10 cellular contexts compared by ENCODE assay signal in the genomic region with DNA sequence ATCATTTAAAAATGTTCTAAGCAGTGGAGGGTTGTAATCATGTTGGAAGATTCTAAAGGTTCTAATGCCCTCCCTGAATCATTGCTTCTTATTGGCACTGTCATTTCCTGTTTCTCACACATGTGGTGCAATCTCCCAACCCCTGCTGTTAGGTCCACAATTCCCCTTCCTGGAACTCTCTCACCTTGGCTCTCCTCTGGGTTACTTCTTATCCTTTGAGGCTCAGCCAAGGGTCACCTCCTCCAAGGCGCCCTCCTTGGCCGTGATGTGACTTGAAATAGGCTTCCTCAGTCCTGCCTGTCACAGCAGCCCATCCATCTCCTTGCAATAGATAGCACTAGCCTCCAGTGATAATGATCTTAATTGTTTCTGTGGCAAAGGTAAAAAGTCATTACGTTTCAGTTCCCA.
A peak's percentile ranks its signal among the peaks of the same experiment; 100 is the strongest.
DNase-seq lines count a peak whose midpoint lies in the region; ATAC-seq and TF ChIP-seq lines count a peak whose summit lies in the region.
"Had no signal": no experiment of that assay in that cellular context is flagged by ENCODE, and none has a peak within 500 bp of the region (broad histone marks: within the 10 kb centered on the region; RNA-seq: fewer than 3 reads in every experiment).

No MANE protein-coding gene starts in this region.

- TF ChIP-seq CTCF in AG09309 (IDR thresholded peaks at IDR 0.05; ENCODE audit: control insufficient read depth, insufficient read depth, low read depth, low read length, missing control alignments) = no peak
- no peak for TF ChIP-seq CTCF in fibroblast of the aortic adventitia (IDR thresholded peaks at IDR 0.05; ENCODE audit: insufficient read depth, low read length)
- TF ChIP-seq CTCF in lower leg skin (IDR thresholded peaks at IDR 0.05) = no peak

- intact Hi-C loops in lower leg skin (cut with DNase I; ENCODE audit: low total_unique reads) = no loop called here

- TF ChIP-seq POLR2A in lower leg skin (IDR thresholded peaks at IDR 0.05) = no peak

- H3K4me3 ChIP-seq in AG09309 (ENCODE audit: control insufficient read depth, low read depth, low read length) (no peak overlapping the region), fibroblast of the aortic adventitia (ENCODE audit: low read depth, low read length) (no peak overlapping the region), lower leg skin (ENCODE audit: low read depth, poor library complexity, severe bottlenecking) (no peak overlapping the region)
- H3K4me3 ChIP-seq: body of pancreas, lower lobe of right lung had no signal

- WGBS in lower leg skin, 2 donors = 27% methylated on average over 3 of the region's 3 CpGs

- no peak for ATAC-seq in GM21515 (IDR thresholded peaks at IDR 0.05; ENCODE audit: unreplicated experiment)
- ATAC-seq: body of pancreas, lower lobe of right lung had no signal

- peak; percentile 46 for DNase-seq in AG09309 (ENCODE audit: low read depth)
- peak; percentile 35 for DNase-seq in HPDE6-E6E7 (ENCODE audit: extremely low spot score)
- DNase-seq in RPMI7951 (ENCODE audit: low read depth) = peak; percentile 10
- peak; percentile 60 for DNase-seq in fibroblast of the aortic adventitia (ENCODE audit: low read depth)
- DNase-seq in 8988T = no peak
- no peak for DNase-seq in lower leg skin (ENCODE audit: low spot score in 2 of 2)
- DNase-seq in iPS-NIHi7 (ENCODE audit: extremely low spot score) = no peak
- DNase-seq: body of pancreas, lower lobe of right lung had no signal

Comparison
In these comparisons a context has a peak if more than half of its experiments do, and no peak if none do; other contexts are left out.
1. DNase-seq: peak in AG09309 (single experiment), HPDE6-E6E7 (single experiment), RPMI7951 (single experiment) and fibroblast of the aortic adventitia (single experiment); none in 8988T (single experiment), lower leg skin (0 of 2) and iPS-NIHi7 (single experiment).